1 cellular context compared by ENCODE assay signal in genomic region chr7:130009848-130010688, GRCh38.
TF ChIP-seq lines count a peak whose summit lies in the region.

No MANE protein-coding gene starts in this region.

TF ChIP-seq in HCT116, 20 proteins besides CTCF, POLR2A, EP300 and RAD21 (continued from another document):
- TF ChIP-seq ZBTB33 (IDR thresholded peaks at IDR 0.05; ENCODE audit: extremely low read depth, insufficient replicate concordance, low read length), result no peak
- no peak for TF ChIP-seq EZH2phosphoT487 (IDR thresholded peaks at IDR 0.05; ENCODE audit: borderline replicate concordance)
